In genomic region chr14:88992011-88992410, GRCh38 we compare ENCODE assay signal across 27 cellular contexts.
"Had no signal": no experiment of that assay in that cellular context is flagged by ENCODE, and none has a peak within 500 bp of the region (broad histone marks: within the 10 kb centered on the region; RNA-seq: fewer than 3 reads in every experiment).

No MANE protein-coding gene starts in this region.

- H3K27me3 ChIP-seq: neural progenitor cell, ovary, right lobe of liver, sigmoid colon, suprapubic skin, testis, transverse colon, upper lobe of right lung, uterus had no signal

- H3K9me3 ChIP-seq: ovary, psoas muscle, right lobe of liver, suprapubic skin, testis, upper lobe of right lung, uterus had no signal

- ATAC-seq: natural killer cell; psoas muscle; right cardiac atrium; right lobe of liver; stimulated activated memory B cell treated with anti-CD40 and anti-IgM and Interleukin-4, amounts not matched to agents 10 μg/mL and 1 μg/mL and 100 μg/mL, for 72 hours; stimulated activated naive CD8-positive, alpha-beta T cell treated with anti-CD3 and anti-CD28 coated beads, Interleukin-15, amount 100 ng/mL, for 72 hours; stimulated activated naive CD8-positive, alpha-beta T cell treated with anti-CD3 and anti-CD28 coated beads, Interleukin-15, Interleukin-2, amounts not matched to agents 100 U/mL and 50 U/mL, for 24 hours; upper lobe of right lung had no signal

- H3K9ac ChIP-seq: neural progenitor cell, parathyroid adenoma had no signal

- H3K36me3 ChIP-seq: neural progenitor cell, ovary, right lobe of liver, sigmoid colon, suprapubic skin, tibial artery, transverse colon, upper lobe of right lung, uterus had no signal

- DNase-seq: natural killer cell; occipital lobe; ovary; posterior cingulate gyrus; psoas muscle; right cardiac atrium; right lobe of liver; sigmoid colon; small intestine; stimulated activated CD4-positive, alpha-beta T cell treated with anti-CD3 and anti-CD28 coated beads, Interleukin-12 subunit alpha, Interleukin-12 subunit beta, amount 100 ng/mL, for 4 hours; stimulated activated CD4-positive, alpha-beta T cell treated with anti-CD3 and anti-CD28 coated beads, Interleukin-1b, Interleukin-23, amount 100 ng/mL, for 48 hours; stimulated activated CD4-positive, alpha-beta T cell treated with anti-CD3 and anti-CD28 coated beads, Interleukin-4, amount 100 ng/mL, for 1 hour; stimulated activated CD4-positive, alpha-beta T cell treated with anti-CD3 and anti-CD28 coated beads, Interleukin-4, amount 100 ng/mL, for 4 hours; stimulated activated CD8-positive, alpha-beta memory T cell treated with anti-CD3 and anti-CD28 coated beads, Interleukin-4, amount 100 ng/mL, for 48 hours; stimulated activated naive CD4-positive, alpha-beta T cell; stimulated activated naive CD8-positive, alpha-beta T cell treated with anti-CD3 and anti-CD28 coated beads, Interleukin-15, amount 100 ng/mL, for 72 hours; stimulated activated naive CD8-positive, alpha-beta T cell treated with anti-CD3 and anti-CD28 coated beads, Interleukin-15, Interleukin-2, amounts not matched to agents 100 U/mL and 50 U/mL, for 24 hours; substantia nigra; testis; tibial artery; transverse colon; upper lobe of right lung; uterus had no signal

- H2AFZ ChIP-seq: neural progenitor cell, parathyroid adenoma had no signal

- H3K27ac ChIP-seq: neural progenitor cell, ovary, parathyroid adenoma, psoas muscle, right lobe of liver, sigmoid colon, suprapubic skin, testis, tibial artery, transverse colon, upper lobe of right lung, uterus had no signal

- H3K4me1 ChIP-seq: neural progenitor cell, parathyroid adenoma, psoas muscle, right lobe of liver, sigmoid colon, suprapubic skin, testis, tibial artery, transverse colon, uterus had no signal

- H3K4me3 ChIP-seq: neural progenitor cell, ovary, psoas muscle, right lobe of liver, sigmoid colon, suprapubic skin, testis, tibial artery, transverse colon, upper lobe of right lung, uterus had no signal

- H3K4me2 ChIP-seq: neural progenitor cell had no signal
